In genomic region chr13:100208596-100208995, GRCh38 we compare ENCODE assay signal across 22 cellular contexts.
A peak's percentile ranks its signal among the peaks of the same experiment; 100 is the strongest.
DNase-seq lines count a peak whose midpoint lies in the region; ATAC-seq and TF ChIP-seq lines count a peak whose summit lies in the region.
"Had no signal": no experiment of that assay in that cellular context is flagged by ENCODE, and none has a peak within 500 bp of the region (broad histone marks: within the 10 kb centered on the region; RNA-seq: fewer than 3 reads in every experiment).

No MANE protein-coding gene starts in this region.

- H3K27me3 Mint-ChIP-seq in CD4-positive, alpha-beta T cell: no peaks in the 10 kb centered on the region
- H3K27me3 Mint-ChIP-seq: B cell; CD4-positive, CD25-positive, alpha-beta regulatory T cell; IgD-negative memory B cell had no signal

- H3K4me3 Mint-ChIP-seq in CD4-positive, alpha-beta T cell: no peak overlapping the region
- H3K4me3 Mint-ChIP-seq: B cell; CD4-positive, CD25-positive, alpha-beta regulatory T cell; GM23338; IgD-negative memory B cell had no signal

- H3K27ac ChIP-seq in GM23248 (no peak overlapping the region), SJSA1 (peak overlapping the region; percentile 16)
- H3K27ac ChIP-seq in CD4-positive, alpha-beta T cell (ENCODE audit: low read depth, low read length): no peak overlapping the region

- H3K36me3 ChIP-seq in GM23248 (ENCODE audit: low read depth) (no peaks in the 10 kb centered on the region), SJSA1 (peaks cover 7% of the 10 kb centered on the region; the same call in 1 of the 2 replicates)

- ATAC-seq in GM21423 (IDR thresholded peaks at IDR 0.05; ENCODE audit: unreplicated experiment): no peak
- ATAC-seq in CD4-positive, alpha-beta T cell (ENCODE audit: poor library complexity): no peak
- ATAC-seq: GM23338 had no signal

- H3K9me3 ChIP-seq in GM23248 (ENCODE audit: low read depth) (no peaks in the 10 kb centered on the region), SJSA1 (replicated peaks) (peaks cover 4% of the 10 kb centered on the region; the same call in 1 of the 2 replicates)
- H3K9me3 ChIP-seq in CD4-positive, alpha-beta T cell (ENCODE audit: control insufficient read depth, low read length): no peaks in the 10 kb centered on the region

- H3K4me1 Mint-ChIP-seq in CD4-positive, alpha-beta T cell (ENCODE audit: low read depth): peaks cover 15% of the 10 kb centered on the region

- H3K79me2 ChIP-seq in GM23248 (ENCODE audit: insufficient read depth): no peaks in the 10 kb centered on the region

- H2AFZ ChIP-seq in GM23248: no peak overlapping the region
- H2AFZ ChIP-seq: GM23338 had no signal

- H3F3A ChIP-seq in GM23248 (ENCODE audit: insufficient read depth): peaks cover 55% of the 10 kb centered on the region

- no peaks in the 10 kb centered on the region for H4K20me1 ChIP-seq in GM23248 (ENCODE audit: insufficient read depth)

- CTCF ChIA-PET in CD4-positive, alpha-beta T cell (lab: Charles Lee): interaction anchor here (1.6 kb wide), 1 partner anchor 25 kb away, joined by 3 read pairs; no protein-coding TSS in a partner anchor

- H3K27me3 ChIP-seq in GM23248 (replicated peaks; ENCODE audit: insufficient read depth): no peaks in the 10 kb centered on the region
- H3K27me3 ChIP-seq in SJSA1 (replicated peaks): no peaks in the 10 kb centered on the region
- H3K27me3 ChIP-seq in CD4-positive, alpha-beta T cell (ENCODE audit: control insufficient read depth, insufficient read depth, low read length): no peaks in the 10 kb centered on the region

- 56 to 67% methylated on average over 1 of the region's 1 CpG for WGBS in GM23248 (ENCODE audit: low coverage in 1 of 2, low lambda C conversion rate in 2 of 2, missing lambda C conversion rate in 2 of 2), 2 experiments

- TF ChIP-seq CTCF in fibroblast of mammary gland (conservative IDR thresholded peaks at IDR 0.05; ENCODE audit: control insufficient read depth, insufficient read depth, low read depth, low read length): no peak
- TF ChIP-seq CTCF in CD4-positive, alpha-beta T cell (IDR thresholded peaks at IDR 0.05): no peak

- peaks cover 4% of the 10 kb centered on the region for H3K36me3 Mint-ChIP-seq in CD4-positive, alpha-beta T cell (ENCODE audit: low read depth)

- intact Hi-C loops in CD4-positive, alpha-beta T cell (cut with DNase I, micrococcal nuclease): no loop called here

- POLR2A ChIA-PET in CD4-positive, alpha-beta T cell (lab: Charles Lee): no interaction called here

- peaks cover 50% of the 10 kb centered on the region for H3K4me1 ChIP-seq in GM23248 (ENCODE audit: insufficient read depth)
- peaks cover 74% of the 10 kb centered on the region for H3K4me1 ChIP-seq in SJSA1 (replicated peaks)

- no peak overlapping the region for H3K9ac ChIP-seq in GM23248

- no peak overlapping the region for H3K27ac Mint-ChIP-seq in CD4-positive, alpha-beta T cell
- H3K27ac Mint-ChIP-seq: B cell; CD4-positive, CD25-positive, alpha-beta regulatory T cell; GM23338; IgD-negative memory B cell had no signal

- DNase-seq in GM23248 (peak; percentile 8), HT1080 (ENCODE audit: low read depth) (peak; percentile 23), SJSA1 (ENCODE audit: low read depth in 1 of 2, low spot score in 2 of 2) (peak; percentile 41 to 80), fibroblast of mammary gland (ENCODE audit: low read depth) (peak; percentile 62), germinal center (ENCODE audit: low spot score) (no peak), medulla oblongata (ENCODE audit: extremely low spot score) (no peak)
- no peak for DNase-seq in CD4-positive, alpha-beta T cell
- DNase-seq: CD4-positive, CD25-positive, alpha-beta regulatory T cell; Kasumi-1; MV-4-11; NCI-H1436; NCI-H2029; NCI-H2227 treated with DMSO at 0.1 percent for 48 hours; NK-92 treated with Interleukin-12 subunit alpha and Interleukin-12 subunit beta, amount 100 ng/mL, for 24 hours; OCI-M1; RPMI8226; SIG-M5; T-helper 2 cell had no signal

- no peaks in the 10 kb centered on the region for H3K9me3 Mint-ChIP-seq in CD4-positive, alpha-beta T cell
- H3K9me3 Mint-ChIP-seq: GM23338 had no signal

- H3K4me3 ChIP-seq in GM23248: no peak overlapping the region
- no peak overlapping the region for H3K4me3 ChIP-seq in SJSA1
- no peak overlapping the region for H3K4me3 ChIP-seq in fibroblast of mammary gland (ENCODE audit: control insufficient read depth, low read depth, low read length)
- H3K4me3 ChIP-seq: GM23338 had no signal

- no peaks in the 10 kb centered on the region for H3K9me2 ChIP-seq in GM23248 (ENCODE audit: insufficient read depth)

- H3K4me2 ChIP-seq in GM23248 (ENCODE audit: unreplicated experiment): no peak overlapping the region
- H3K4me2 ChIP-seq: GM23338 had no signal

- in situ Hi-C loops in GM23248 (cut with MboI): no loop called here

Comparison
In these comparisons a context has a peak if more than half of its experiments do, and no peak if none do; other contexts are left out.
1. DNase-seq: peak in GM23248 (single experiment), HT1080 (single experiment), SJSA1 (2 of 2) and fibroblast of mammary gland (single experiment); none in germinal center (single experiment), medulla oblongata (single experiment) and CD4-positive, alpha-beta T cell (0 of 10).